ENCODE assay signal across 16 cellular contexts in genomic region chr17:28563475-28563874, GRCh38. TPM values are rescaled to one million over a fixed set of nuclear protein-coding genes. Genes with fewer than 3 reads are reported as not detected.
DNase-seq lines count a peak whose midpoint lies in the region; ATAC-seq and TF ChIP-seq lines count a peak whose summit lies in the region.
"Had no signal": no experiment of that assay in that cellular context is flagged by ENCODE, and none has a peak within 500 bp of the region (broad histone marks: within the 10 kb centered on the region; RNA-seq: fewer than 3 reads in every experiment).

No MANE protein-coding gene starts in this region.

- 0 out of 2 replicates have a peak, but pooled peaks cover 3% of the 10 kb centered on the region for H3K36me3 ChIP-seq in Panc1 (ENCODE audit: control insufficient read depth, insufficient read depth, low read length)
- H3K36me3 ChIP-seq in CD8-positive, alpha-beta memory T cell (ENCODE audit: insufficient read depth, low read length): peaks cover 23% of the 10 kb centered on the region

- H3K4me1 Mint-ChIP-seq in CD8-positive, alpha-beta memory T cell: peaks cover 20 to 29% (median 24%) of the 10 kb centered on the region in 3 donors
- H3K4me1 Mint-ChIP-seq: WTC11 had no signal

- H3K4me3 ChIP-seq in Panc1 (ENCODE audit: low read depth in 2 of 2, low read length in 2 of 2): no peak overlapping the region
- no peak overlapping the region for H3K4me3 ChIP-seq in CD8-positive, alpha-beta memory T cell (ENCODE audit: low read length)
- H3K4me3 ChIP-seq: psoas muscle had no signal

- peaks cover 0 to 64% (median 11%) of the 10 kb centered on the region in 3 donors for H3K36me3 Mint-ChIP-seq in CD8-positive, alpha-beta memory T cell

- no peak overlapping the region for H3K4me3 Mint-ChIP-seq in CD8-positive, alpha-beta memory T cell
- H3K4me3 Mint-ChIP-seq: CD4-positive, alpha-beta memory T cell; memory B cell; WTC11 had no signal

- H3K4me1 ChIP-seq in Panc1 (ENCODE audit: control insufficient read depth, insufficient read depth, low read length): no peaks in the 10 kb centered on the region
- H3K4me1 ChIP-seq in CD8-positive, alpha-beta memory T cell (ENCODE audit: insufficient read depth, low read length): no peaks in the 10 kb centered on the region
- H3K4me1 ChIP-seq: psoas muscle had no signal

- H3K9me3 Mint-ChIP-seq in CD8-positive, alpha-beta memory T cell: no peaks in the 10 kb centered on the region
- H3K9me3 Mint-ChIP-seq: CD4-positive, alpha-beta memory T cell; memory B cell; WTC11 had no signal

- no peak overlapping the region for H3K27ac Mint-ChIP-seq in CD8-positive, alpha-beta memory T cell
- H3K27ac Mint-ChIP-seq: memory B cell, WTC11 had no signal

- H3K27me3 ChIP-seq in Panc1 (ENCODE audit: control insufficient read depth, insufficient read depth, low read length): no peaks in the 10 kb centered on the region
- no peaks in the 10 kb centered on the region for H3K27me3 ChIP-seq in CD8-positive, alpha-beta memory T cell (ENCODE audit: insufficient read depth, low read length, poor library complexity, severe bottlenecking)

- POLR2A ChIA-PET in Panc1 (lab: Charles Lee): no interaction called here
- POLR2A ChIA-PET in CD8-positive, alpha-beta memory T cell (lab: Charles Lee): no interaction called here

- no peak overlapping the region for H3K27ac ChIP-seq in Panc1 (ENCODE audit: low read length)
- no peak overlapping the region for H3K27ac ChIP-seq in CD8-positive, alpha-beta memory T cell (ENCODE audit: low read depth, low read length)
- H3K27ac ChIP-seq: psoas muscle had no signal

- H3K9me3 ChIP-seq in Panc1 (ENCODE audit: control insufficient read depth, insufficient read depth, low read depth, low read length): no peaks in the 10 kb centered on the region
- H3K9me3 ChIP-seq in CD8-positive, alpha-beta memory T cell (ENCODE audit: low read length): no peaks in the 10 kb centered on the region
- H3K9me3 ChIP-seq: psoas muscle had no signal

- CTCF ChIA-PET in Panc1 (lab: Charles Lee): no interaction called here
- CTCF ChIA-PET in CD8-positive, alpha-beta memory T cell (lab: Charles Lee): no interaction called here

- ATAC-seq in Panc1 (peak; percentile 33; the same call in 1 of the 2 replicates), GM19463 (IDR thresholded peaks at IDR 0.05; ENCODE audit: unreplicated experiment) (no peak)
- ATAC-seq in activated CD4-positive, CD25-positive, alpha-beta regulatory T cell treated with anti-CD3 and anti-CD28 coated beads, Interleukin-2, amount 50 U/mL, for 24 hours: no peak
- ATAC-seq: psoas muscle, WTC11 had no signal

- TF ChIP-seq CTCF in Panc1 (IDR thresholded peaks at IDR 0.05): no peak

- intact Hi-C loops in Panc1 (cut with micrococcal nuclease; ENCODE audit: unreplicated experiment): no loop called here

- DNase-seq in EL: peak; percentile 90
- DNase-seq in Panc1 (ENCODE audit: low read depth, low spot score): no peak
- peak; percentile 16 for DNase-seq in fibroblast of gingiva (ENCODE audit: low read depth)
- peak; percentile 97 for DNase-seq in myocyte (ENCODE audit: low read depth)
- DNase-seq in CD8-positive, alpha-beta memory T cell: no peak
- DNase-seq in activated CD4-positive, alpha-beta T cell treated with anti-CD3 and anti-CD28 coated beads, Interleukin-2, amount 50 U/mL, for 1 hour: no peak
- DNase-seq: head of caudate nucleus, NCI-H1092, NCI-H446 treated with DMSO at 0.1 percent for 48 hours, psoas muscle, SHP77 had no signal

- no TSS peak for BruUV-seq in Panc1 (replicated peaks; lab: Mats Ljungman, UMichigan)

- in situ Hi-C loops in Panc1 (cut with HindIII; ENCODE audit: low pct_unique_long_range_greater_than_20kb, low sequenced_read_pairs): no loop called here

- no peaks in the 10 kb centered on the region for H3K27me3 Mint-ChIP-seq in CD8-positive, alpha-beta memory T cell
- H3K27me3 Mint-ChIP-seq: CD4-positive, alpha-beta memory T cell; memory B cell had no signal

RNA-seq across cellular contexts. Expression of gene PIGS, which starts 7.8 kb away (rescaled TPM):
- 78.8 TPM for total RNA-seq in Panc1 (2021; ENCODE audit: unreplicated experiment)
- polyA plus RNA-seq in Panc1 (2012; ENCODE audit: insufficient read length): 87.3 TPM
- 162 and 204 TPM in 2 replicates for total RNA-seq in myocyte
- polyA plus RNA-seq in myocyte (2012): 119 TPM
- total RNA-seq in CD8-positive, alpha-beta memory T cell: 10 to 100 TPM; 48.7 to 50.0 TPM
- 61.0 TPM for polyA plus RNA-seq in CD8-positive, alpha-beta memory T cell

RNA-seq across cellular contexts. Expression of gene UNC119, which starts 11.1 kb away (rescaled TPM):
- 44.7 TPM for total RNA-seq in Panc1 (2021; ENCODE audit: unreplicated experiment)
- 47.6 TPM for polyA plus RNA-seq in Panc1 (2012; ENCODE audit: insufficient read length)
- 74.8 and 222 TPM in 2 replicates for total RNA-seq in myocyte
- 48.5 TPM for polyA plus RNA-seq in myocyte (2012)
- 10 to 100 TPM; 28.9 to 29.1 TPM for total RNA-seq in CD8-positive, alpha-beta memory T cell
- polyA plus RNA-seq in CD8-positive, alpha-beta memory T cell: 21.9 TPM

RNA-seq across cellular contexts. Expression of gene ALDOC, which starts 13.2 kb away (rescaled TPM):
- total RNA-seq in Panc1 (2021; ENCODE audit: unreplicated experiment) (13.4 TPM), myocyte (22.5 and 25.9 TPM in 2 replicates)
- polyA plus RNA-seq in Panc1 (2012; ENCODE audit: insufficient read length): 70.0 TPM
- 15.4 TPM for polyA plus RNA-seq in myocyte (2012)
- total RNA-seq in CD8-positive, alpha-beta memory T cell: 10 to 100 TPM; 12.8 to 13.6 TPM
- 58.2 TPM for polyA plus RNA-seq in CD8-positive, alpha-beta memory T cell

RNA-seq across cellular contexts. Expression of gene SPAG5, which starts 35.4 kb away (rescaled TPM):
- total RNA-seq in Panc1 (2021; ENCODE audit: unreplicated experiment) (152 TPM), myocyte (2.2 and 4.3 TPM in 2 replicates)
- 61.1 TPM for polyA plus RNA-seq in Panc1 (2012; ENCODE audit: insufficient read length)
- 3.4 TPM for polyA plus RNA-seq in myocyte (2012)
- total RNA-seq in CD8-positive, alpha-beta memory T cell: 10 to 100 TPM; 77.8 to 79.7 TPM
- polyA plus RNA-seq in CD8-positive, alpha-beta memory T cell: 3.5 TPM

RNA-seq across cellular contexts. Expression of gene RSKR, which starts 50.5 kb away (rescaled TPM):
- total RNA-seq in Panc1 (2021; ENCODE audit: unreplicated experiment): 17.2 TPM
- polyA plus RNA-seq in Panc1 (2012; ENCODE audit: insufficient read length): 5.8 TPM
- total RNA-seq in myocyte: 12.2 and 14.6 TPM in 2 replicates
- 11.5 TPM for polyA plus RNA-seq in myocyte (2012)
- total RNA-seq in CD8-positive, alpha-beta memory T cell: 10 to 100 TPM; 18.4 to 19.3 TPM
- 0.22 TPM for polyA plus RNA-seq in CD8-positive, alpha-beta memory T cell
- polyA plus RNA-seq: CD4-positive, alpha-beta memory T cell had no signal

Comparison
In these comparisons a context has a peak if more than half of its experiments do, and no peak if none do; other contexts are left out.
1. DNase-seq: peak in EL (single experiment), fibroblast of gingiva (single experiment) and myocyte (single experiment); none in Panc1 (single experiment), CD8-positive, alpha-beta memory T cell (0 of 5) and activated CD4-positive, alpha-beta T cell treated with anti-CD3 and anti-CD28 coated beads, Interleukin-2, amount 50 U/mL, for 1 hour (single experiment).